In the genomic region with DNA sequence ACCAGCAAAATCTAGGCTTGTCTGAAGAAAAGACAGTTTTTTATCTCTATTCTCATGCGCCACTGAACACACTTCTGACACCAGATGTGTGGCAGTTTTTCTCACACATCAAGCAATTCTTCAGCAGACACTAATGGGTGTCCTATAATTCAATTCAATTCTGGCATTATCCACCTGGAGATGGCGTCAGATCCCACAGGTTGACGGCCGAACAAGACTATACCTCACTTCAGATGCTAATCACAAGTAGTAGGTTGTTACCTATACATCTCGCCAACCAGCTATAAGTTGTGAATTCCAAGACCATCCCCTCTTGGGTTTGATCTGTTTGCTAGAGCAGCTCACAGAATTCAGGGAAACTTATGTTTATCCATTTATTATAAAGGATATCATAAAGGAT, we compare ENCODE assay signal across 21 cellular contexts.
"Had no signal": no experiment of that assay in that cellular context is flagged by ENCODE, and none has a peak within 500 bp of the region (broad histone marks: within the 10 kb centered on the region; RNA-seq: fewer than 3 reads in every experiment).

No MANE protein-coding gene starts in this region.

- H3K4me3 ChIP-seq: cardiac muscle cell, lung, sigmoid colon, testis, upper lobe of left lung had no signal

- DNase-seq: activated B cell treated with CpG ODN at 0.5 μM for 24 hours; activated CD4-positive, alpha-beta memory T cell treated with anti-CD3 and anti-CD28 coated beads, Interleukin-2, amount 10 ng/mL, durations not matched to agents 7 days and 5 days; activated CD4-positive, alpha-beta T cell treated with anti-CD3 and anti-CD28 coated beads for 4 hours; activated CD8-positive, alpha-beta memory T cell treated with anti-CD3 and anti-CD28 coated beads, Interleukin-2, amount 10 ng/mL, durations not matched to agents 7 days and 5 days; activated naive CD4-positive, alpha-beta T cell; activated naive CD8-positive, alpha-beta T cell treated with anti-CD3 and anti-CD28 coated beads for 36 hours; activated T-cell treated with anti-CD3 and anti-CD28 coated beads, Interleukin-2, amount 50 U/mL, for 1 hour; amniotic stem cell; effector memory CD8-positive, alpha-beta T cell; glutamatergic neuron; hypothalamus; nephron progenitor cell; nucleus accumbens; sigmoid colon; stimulated activated CD4-positive, alpha-beta T cell treated with anti-CD3 and anti-CD28 coated beads, Interleukin-4, amount 100 ng/mL, for 4 hours; testis; upper lobe of left lung had no signal

- ATAC-seq: activated CD8-positive, alpha-beta memory T cell treated with anti-CD3 and anti-CD28 coated beads, Interleukin-2, amount 10 ng/mL, durations not matched to agents 7 days and 5 days; activated T-helper 17 cell treated with anti-CD3 and anti-CD28 coated beads, Interleukin-2, amount 50 U/mL, for 72 hours; effector memory CD8-positive, alpha-beta T cell; stimulated activated memory B cell treated with anti-CD40 and anti-IgM and Interleukin-4, amounts not matched to agents 10 μg/mL and 1 μg/mL and 100 μg/mL, for 72 hours had no signal

- H3K27ac ChIP-seq: cardiac muscle cell, sigmoid colon, testis, upper lobe of left lung had no signal

- H3K27me3 ChIP-seq: cardiac muscle cell, sigmoid colon, testis, upper lobe of left lung had no signal

- H3K4me1 ChIP-seq: testis had no signal

- H3K36me3 ChIP-seq: cardiac muscle cell had no signal
